Comparison of ENCODE assay signal across 10 cellular contexts in genomic region chr3:177320765-177321247, GRCh38.
DNase-seq lines count a peak whose midpoint lies in the region; ATAC-seq and TF ChIP-seq lines count a peak whose summit lies in the region.
"Had no signal": no experiment of that assay in that cellular context is flagged by ENCODE, and none has a peak within 500 bp of the region (broad histone marks: within the 10 kb centered on the region; RNA-seq: fewer than 3 reads in every experiment).

No MANE protein-coding gene starts in this region.

- in situ Hi-C loops in Panc1 (cut with HindIII; ENCODE audit: low pct_unique_long_range_greater_than_20kb, low sequenced_read_pairs): no loop called here

- peak overlapping the region; percentile 45 for H2AFZ ChIP-seq in neuronal stem cell (ENCODE audit: low read length)

- H3K79me1 ChIP-seq in neuronal stem cell (ENCODE audit: low read depth, low read length): no peaks in the 10 kb centered on the region

- H3K14ac ChIP-seq in neuronal stem cell (ENCODE audit: low read length): no peak overlapping the region

- no peak overlapping the region for H2BK12ac ChIP-seq in neuronal stem cell (ENCODE audit: low read length)

- no peak overlapping the region for H2BK15ac ChIP-seq in neuronal stem cell (ENCODE audit: low read length)

- H2AK5ac ChIP-seq in neuronal stem cell (ENCODE audit: low read depth, low read length): no peak overlapping the region

- H2BK120ac ChIP-seq in neuronal stem cell (ENCODE audit: low read depth, low read length): no peak overlapping the region

- H3K27ac ChIP-seq in Panc1 (ENCODE audit: low read length): peak overlapping the region; percentile 53
- H3K27ac ChIP-seq in neuronal stem cell (replicated peaks; ENCODE audit: low read length): no peak overlapping the region
- no peak overlapping the region for H3K27ac ChIP-seq in left lung
- H3K27ac ChIP-seq in lower lobe of right lung: no peak overlapping the region
- H3K27ac ChIP-seq: epithelial cell of prostate had no signal

- no peak for DNase-seq in Panc1 (ENCODE audit: low read depth, low spot score)
- no peak for DNase-seq in neuronal stem cell (ENCODE audit: low spot score)
- no peak for DNase-seq in BE2C
- no peak for DNase-seq in left lung
- DNase-seq in left lobe of liver (ENCODE audit: low spot score): no peak
- no peak for DNase-seq in lower lobe of right lung
- DNase-seq: nucleus accumbens had no signal

- H3K18ac ChIP-seq in neuronal stem cell (ENCODE audit: low read length): no peak overlapping the region

- BruUV-seq in Panc1 (replicated peaks; lab: Mats Ljungman, UMichigan): no TSS peak

- peak; percentile 32 for ATAC-seq in GM18868 (IDR thresholded peaks at IDR 0.05; ENCODE audit: unreplicated experiment)
- peak; percentile 32 for ATAC-seq in HG02610 (IDR thresholded peaks at IDR 0.05; ENCODE audit: unreplicated experiment)
- no peak for ATAC-seq in Panc1
- no peak for ATAC-seq in left lung
- no peak for ATAC-seq in left lobe of liver
- ATAC-seq in lower lobe of right lung: no peak

- H3K23ac ChIP-seq in neuronal stem cell (ENCODE audit: low read depth, low read length, poor library complexity): no peak overlapping the region

- TF ChIP-seq CTCF in Panc1 (IDR thresholded peaks at IDR 0.05): no peak
- TF ChIP-seq CTCF in BE2C (IDR thresholded peaks at IDR 0.05; ENCODE audit: low read depth, low read length): no peak
- TF ChIP-seq CTCF in left lung (IDR thresholded peaks at IDR 0.05): no peak
- no peak for TF ChIP-seq CTCF in lower lobe of right lung (IDR thresholded peaks at IDR 0.05)

- no peaks in the 10 kb centered on the region for H3K27me3 ChIP-seq in Panc1 (ENCODE audit: control insufficient read depth, insufficient read depth, low read length)
- H3K27me3 ChIP-seq in neuronal stem cell (ENCODE audit: control insufficient read depth in 3 of 3, insufficient read depth in 3 of 3, low read depth in 1 of 3, low read length in 3 of 3): no peaks in the 10 kb centered on the region
- no peaks in the 10 kb centered on the region for H3K27me3 ChIP-seq in BE2C
- no peaks in the 10 kb centered on the region for H3K27me3 ChIP-seq in left lung
- no peaks in the 10 kb centered on the region for H3K27me3 ChIP-seq in lower lobe of right lung (ENCODE audit: low read depth)

- intact Hi-C loops in Panc1 (cut with micrococcal nuclease; ENCODE audit: unreplicated experiment): no loop called here
- intact Hi-C loops in left lung (cut with DNase I): no loop called here
- intact Hi-C loops in lower lobe of right lung (cut with DNase I): no loop called here

- no peaks in the 10 kb centered on the region for H3K36me3 ChIP-seq in Panc1 (ENCODE audit: control insufficient read depth, insufficient read depth, low read length)
- no peaks in the 10 kb centered on the region for H3K36me3 ChIP-seq in neuronal stem cell (replicated peaks in 1 of 2; ENCODE audit: control insufficient read depth in 2 of 2, insufficient read depth in 2 of 2, low read length in 2 of 2)
- no peaks in the 10 kb centered on the region for H3K36me3 ChIP-seq in BE2C
- no peaks in the 10 kb centered on the region for H3K36me3 ChIP-seq in left lung
- no peaks in the 10 kb centered on the region for H3K36me3 ChIP-seq in lower lobe of right lung

- WGBS in neuronal stem cell (ENCODE audit: extremely low coverage in 2 of 2, insufficient read length in 2 of 2, insufficient replicate concordance in 1 of 2), 2 donors: no CpG with 5 or more reads among the region's 4 CpGs

- H3K4me1 ChIP-seq in Panc1 (ENCODE audit: control insufficient read depth, insufficient read depth, low read length): peaks cover 7% of the 10 kb centered on the region
- H3K4me1 ChIP-seq in neuronal stem cell (ENCODE audit: control insufficient read depth in 2 of 2, insufficient read depth in 1 of 2, low read depth in 1 of 2, low read length in 2 of 2): peaks cover 1 to 7% of the 10 kb centered on the region in 2 donors
- no peaks in the 10 kb centered on the region for H3K4me1 ChIP-seq in BE2C
- H3K4me1 ChIP-seq in left lung: peaks cover 0 to 3% of the 10 kb centered on the region in 2 donors
- no peaks in the 10 kb centered on the region for H3K4me1 ChIP-seq in lower lobe of right lung

- no peak overlapping the region for H3K9ac ChIP-seq in neuronal stem cell (ENCODE audit: low read depth, low read length, poor library complexity)

- no peak overlapping the region for H4K91ac ChIP-seq in neuronal stem cell (ENCODE audit: low read depth, low read length, poor library complexity)

- H3K9me3 ChIP-seq in Panc1 (ENCODE audit: control insufficient read depth, insufficient read depth, low read depth, low read length) (peaks cover 3% of the 10 kb centered on the region; the same call in 1 of the 2 replicates), neuronal stem cell (replicated peaks in 1 of 2; ENCODE audit: control insufficient read depth in 2 of 2, insufficient read depth in 1 of 2, low read depth in 1 of 2, low read length in 2 of 2) (peaks cover 4 to 21% of the 10 kb centered on the region in 2 donors), BE2C (no peaks in the 10 kb centered on the region), left lung (no peaks in the 10 kb centered on the region), lower lobe of right lung (no peaks in the 10 kb centered on the region)

- no peak overlapping the region for H3K4ac ChIP-seq in neuronal stem cell (ENCODE audit: low read length)

- POLR2A ChIA-PET in Panc1 (lab: Charles Lee): no interaction called here

- no peak overlapping the region for H2BK5ac ChIP-seq in neuronal stem cell (ENCODE audit: low read length)

- no peak overlapping the region for H4K8ac ChIP-seq in neuronal stem cell (ENCODE audit: low read depth, low read length)

- no peak overlapping the region for H3K4me3 ChIP-seq in Panc1 (ENCODE audit: low read depth in 2 of 2, low read length in 2 of 2)
- no peak overlapping the region for H3K4me3 ChIP-seq in neuronal stem cell (ENCODE audit: low read length in 2 of 2)
- no peak overlapping the region for H3K4me3 ChIP-seq in BE2C (ENCODE audit: low read depth, low read length)
- no peak overlapping the region for H3K4me3 ChIP-seq in left lung
- no peak overlapping the region for H3K4me3 ChIP-seq in lower lobe of right lung

- CTCF ChIA-PET in Panc1 (lab: Charles Lee): no interaction called here

- H3K4me2 ChIP-seq in neuronal stem cell (ENCODE audit: insufficient read depth, low read length, poor library complexity, severe bottlenecking): no peak overlapping the region

Comparison
In these comparisons a context has a peak if more than half of its experiments do, and no peak if none do; other contexts are left out.
1. ATAC-seq: peak in GM18868 (single experiment) and HG02610 (single experiment); none in Panc1 (single experiment), left lung (single experiment), left lobe of liver (single experiment) and lower lobe of right lung (0 of 2).